In genomic region chr4:122701965-122702364, GRCh38 we compare ENCODE assay signal across 18 cellular contexts. TPM values are rescaled to one million over a fixed set of nuclear protein-coding genes. Genes with fewer than 3 reads are reported as not detected.
DNase-seq lines count a peak whose midpoint lies in the region; ATAC-seq and TF ChIP-seq lines count a peak whose summit lies in the region.
"Had no signal": no experiment of that assay in that cellular context is flagged by ENCODE, and none has a peak within 500 bp of the region (broad histone marks: within the 10 kb centered on the region; RNA-seq: fewer than 3 reads in every experiment).

No MANE protein-coding gene starts in this region.

- intact Hi-C loops in natural killer cell (cut with micrococcal nuclease) = no loop called here
- intact Hi-C loops in activated T-helper 1 cell treated with anti-CD3 and anti-CD28 coated beads, Interleukin-12 subunit alpha, Interleukin-12 subunit beta, Interleukin-2, Interleukin-4 antibody, amounts not matched to agents 30 ng/mL and 10 ng/mL and 1 ng/mL, durations not matched to agents 14 hours and 24 hours and 36 hours (cut with micrococcal nuclease) = loop anchor here (1.0 to 2.0 kb wide), 6 partner anchors 8 to 100 kb away; no protein-coding TSS in a partner anchor

- peaks cover 64% of the 10 kb centered on the region for H3K4me1 Mint-ChIP-seq in activated T-cell treated with anti-CD3 and anti-CD28 coated beads, Interleukin-2, amount 50 U/mL, for 24 hours (ENCODE audit: low read depth)
- peaks cover 6 to 26% of the 10 kb centered on the region in 2 donors for H3K4me1 Mint-ChIP-seq in natural killer cell treated with Interleukin-12 subunit alpha and Interleukin-12 subunit beta and Interleukin-15 and Interleukin-18, amount 100 ng/mL, for 72 hours (ENCODE audit: low read depth in 2 of 2)
- H3K4me1 Mint-ChIP-seq in natural killer cell = no peaks in the 10 kb centered on the region
- peaks cover 74% of the 10 kb centered on the region for H3K4me1 Mint-ChIP-seq in activated T-helper 1 cell treated with anti-CD3 and anti-CD28 coated beads, Interleukin-12 subunit alpha, Interleukin-12 subunit beta, Interleukin-2, Interleukin-4 antibody, amounts not matched to agents 30 ng/mL and 10 ng/mL and 1 ng/mL, durations not matched to agents 14 hours and 24 hours and 36 hours (ENCODE audit: low read depth)

- H3K9me3 Mint-ChIP-seq in activated T-cell treated with anti-CD3 and anti-CD28 coated beads, Interleukin-2, amount 50 U/mL, for 24 hours = peaks cover 12% of the 10 kb centered on the region
- H3K9me3 Mint-ChIP-seq in natural killer cell treated with Interleukin-12 subunit alpha and Interleukin-12 subunit beta and Interleukin-15 and Interleukin-18, amount 100 ng/mL, for 72 hours = peaks cover 2% of the 10 kb centered on the region
- H3K9me3 Mint-ChIP-seq in natural killer cell = no peaks in the 10 kb centered on the region
- peaks cover 13% of the 10 kb centered on the region for H3K9me3 Mint-ChIP-seq in activated T-helper 1 cell treated with anti-CD3 and anti-CD28 coated beads, Interleukin-12 subunit alpha, Interleukin-12 subunit beta, Interleukin-2, Interleukin-4 antibody, amounts not matched to agents 30 ng/mL and 10 ng/mL and 1 ng/mL, durations not matched to agents 14 hours and 24 hours and 36 hours

- H3K27ac Mint-ChIP-seq in activated T-cell treated with anti-CD3 and anti-CD28 coated beads, Interleukin-2, amount 50 U/mL, for 24 hours = peak overlapping the region; percentile 95
- no peak overlapping the region for H3K27ac Mint-ChIP-seq in natural killer cell treated with Interleukin-12 subunit alpha and Interleukin-12 subunit beta and Interleukin-15 and Interleukin-18, amount 100 ng/mL, for 72 hours
- no peak overlapping the region for H3K27ac Mint-ChIP-seq in natural killer cell
- peak overlapping the region; percentile 83 for H3K27ac Mint-ChIP-seq in activated T-helper 1 cell treated with anti-CD3 and anti-CD28 coated beads, Interleukin-12 subunit alpha, Interleukin-12 subunit beta, Interleukin-2, Interleukin-4 antibody, amounts not matched to agents 30 ng/mL and 10 ng/mL and 1 ng/mL, durations not matched to agents 14 hours and 24 hours and 36 hours
- H3K27ac Mint-ChIP-seq: CD4-positive, CD25-positive, alpha-beta regulatory T cell had no signal

- peaks cover 3% of the 10 kb centered on the region for H3K36me3 Mint-ChIP-seq in activated T-cell treated with anti-CD3 and anti-CD28 coated beads, Interleukin-2, amount 50 U/mL, for 24 hours (ENCODE audit: low read depth)
- H3K36me3 Mint-ChIP-seq in natural killer cell treated with Interleukin-12 subunit alpha and Interleukin-12 subunit beta and Interleukin-15 and Interleukin-18, amount 100 ng/mL, for 72 hours = peaks cover 12% of the 10 kb centered on the region
- H3K36me3 Mint-ChIP-seq in natural killer cell = no peaks in the 10 kb centered on the region
- H3K36me3 Mint-ChIP-seq in activated T-helper 1 cell treated with anti-CD3 and anti-CD28 coated beads, Interleukin-12 subunit alpha, Interleukin-12 subunit beta, Interleukin-2, Interleukin-4 antibody, amounts not matched to agents 30 ng/mL and 10 ng/mL and 1 ng/mL, durations not matched to agents 14 hours and 24 hours and 36 hours (ENCODE audit: low read depth) = peaks cover 23% of the 10 kb centered on the region
- H3K36me3 Mint-ChIP-seq: CD4-positive, CD25-positive, alpha-beta regulatory T cell had no signal

- no peak for DNase-seq in activated T-cell treated with anti-CD3 and anti-CD28 coated beads, Interleukin-2, amount 50 U/mL, for 24 hours
- no peak for DNase-seq in activated T-cell treated with anti-CD3 and anti-CD28 coated beads, Interleukin-2, amount 50 U/mL, for 1 hour
- DNase-seq in natural killer cell treated with Interleukin-12 subunit alpha and Interleukin-12 subunit beta and Interleukin-15 and Interleukin-18, amount 100 ng/mL, for 72 hours (ENCODE audit: low spot score) = no peak
- DNase-seq in natural killer cell = no peak
- DNase-seq in activated T-helper 1 cell treated with anti-CD3 and anti-CD28 coated beads, Interleukin-12 subunit alpha, Interleukin-12 subunit beta, Interleukin-2, Interleukin-4 antibody, amounts not matched to agents 30 ng/mL and 10 ng/mL and 1 ng/mL, durations not matched to agents 14 hours and 24 hours and 36 hours (ENCODE audit: low spot score) = no peak
- DNase-seq in AML-193 (lab: John Stamatoyannopoulos, UW) = no peak
- DNase-seq in stimulated activated CD4-positive, alpha-beta T cell treated with anti-CD3 and anti-CD28 coated beads, Interleukin-2, amount 100 ng/mL, for 24 hours = no peak
- DNase-seq: ACHN; Caco-2; CD4-positive, CD25-positive, alpha-beta regulatory T cell; DMS153; GOT3; NCI-H1092 treated with DMSO at 0.1 percent for 48 hours; NCI-H1694; NCI-H2107; NCI-H2227 treated with DMSO at 0.1 percent for 48 hours; NCI-H524; SJCRH30 had no signal

- peaks cover 4% of the 10 kb centered on the region for H3K27me3 Mint-ChIP-seq in activated T-cell treated with anti-CD3 and anti-CD28 coated beads, Interleukin-2, amount 50 U/mL, for 24 hours
- H3K27me3 Mint-ChIP-seq in natural killer cell treated with Interleukin-12 subunit alpha and Interleukin-12 subunit beta and Interleukin-15 and Interleukin-18, amount 100 ng/mL, for 72 hours = peaks cover 0 to 16% of the 10 kb centered on the region in 2 donors
- peaks cover 7 to 11% of the 10 kb centered on the region in 2 donors for H3K27me3 Mint-ChIP-seq in natural killer cell (ENCODE audit: low read depth in 2 of 2)
- no peaks in the 10 kb centered on the region for H3K27me3 Mint-ChIP-seq in activated T-helper 1 cell treated with anti-CD3 and anti-CD28 coated beads, Interleukin-12 subunit alpha, Interleukin-12 subunit beta, Interleukin-2, Interleukin-4 antibody, amounts not matched to agents 30 ng/mL and 10 ng/mL and 1 ng/mL, durations not matched to agents 14 hours and 24 hours and 36 hours (ENCODE audit: insufficient read depth)

- no peak overlapping the region for H3K4me3 Mint-ChIP-seq in activated T-cell treated with anti-CD3 and anti-CD28 coated beads, Interleukin-2, amount 50 U/mL, for 24 hours
- H3K4me3 Mint-ChIP-seq in natural killer cell treated with Interleukin-12 subunit alpha and Interleukin-12 subunit beta and Interleukin-15 and Interleukin-18, amount 100 ng/mL, for 72 hours = peak overlapping the region; percentile 71
- H3K4me3 Mint-ChIP-seq in natural killer cell = no peak overlapping the region
- peak overlapping the region; percentile 80 for H3K4me3 Mint-ChIP-seq in activated T-helper 1 cell treated with anti-CD3 and anti-CD28 coated beads, Interleukin-12 subunit alpha, Interleukin-12 subunit beta, Interleukin-2, Interleukin-4 antibody, amounts not matched to agents 30 ng/mL and 10 ng/mL and 1 ng/mL, durations not matched to agents 14 hours and 24 hours and 36 hours
- H3K4me3 Mint-ChIP-seq: CD4-positive, CD25-positive, alpha-beta regulatory T cell had no signal

- ATAC-seq in natural killer cell treated with Interleukin-12 subunit alpha and Interleukin-12 subunit beta and Interleukin-15 and Interleukin-18, amount 100 ng/mL, for 72 hours = no peak
- no peak for ATAC-seq in natural killer cell

- no peak for TF ChIP-seq CTCF in natural killer cell (IDR thresholded peaks at IDR 0.05)

RNA-seq across cellular contexts. Expression of gene BBS12, which starts 30.5 kb away (rescaled TPM):
- total RNA-seq in natural killer cell treated with Interleukin-12 subunit alpha and Interleukin-12 subunit beta and Interleukin-15 and Interleukin-18, amount 100 ng/mL, for 72 hours = 1 to 10 TPM; 1.0 to 2.2 TPM
- 1 to 10 TPM in 2 of 3 donors, under 1 TPM in 1; 0.85 to 1.9 (median 1.8) TPM for total RNA-seq in natural killer cell
- total RNA-seq in activated T-helper 1 cell treated with anti-CD3 and anti-CD28 coated beads, Interleukin-12 subunit alpha, Interleukin-12 subunit beta, Interleukin-2, Interleukin-4 antibody, amounts not matched to agents 30 ng/mL and 10 ng/mL and 1 ng/mL, durations not matched to agents 14 hours and 24 hours and 36 hours = 4.4 and 6.2 TPM in 2 replicates

Comparison
In these comparisons a context has a peak if more than half of its experiments do, and no peak if none do; other contexts are left out.
1. H3K4me3 Mint-ChIP-seq: peak in natural killer cell treated with Interleukin-12 subunit alpha and Interleukin-12 subunit beta and Interleukin-15 and Interleukin-18, amount 100 ng/mL, for 72 hours (single experiment) and activated T-helper 1 cell treated with anti-CD3 and anti-CD28 coated beads, Interleukin-12 subunit alpha, Interleukin-12 subunit beta, Interleukin-2, Interleukin-4 antibody, amounts not matched to agents 30 ng/mL and 10 ng/mL and 1 ng/mL, durations not matched to agents 14 hours and 24 hours and 36 hours (single experiment); none in activated T-cell treated with anti-CD3 and anti-CD28 coated beads, Interleukin-2, amount 50 U/mL, for 24 hours (single experiment) and natural killer cell (single experiment).
2. H3K27ac Mint-ChIP-seq: peak in activated T-cell treated with anti-CD3 and anti-CD28 coated beads, Interleukin-2, amount 50 U/mL, for 24 hours (single experiment) and activated T-helper 1 cell treated with anti-CD3 and anti-CD28 coated beads, Interleukin-12 subunit alpha, Interleukin-12 subunit beta, Interleukin-2, Interleukin-4 antibody, amounts not matched to agents 30 ng/mL and 10 ng/mL and 1 ng/mL, durations not matched to agents 14 hours and 24 hours and 36 hours (single experiment); none in natural killer cell treated with Interleukin-12 subunit alpha and Interleukin-12 subunit beta and Interleukin-15 and Interleukin-18, amount 100 ng/mL, for 72 hours (0 of 2) and natural killer cell (0 of 2).